In genomic region chr11:59173964-59174663, GRCh38 we compare ENCODE assay signal across 1 cellular context.
A peak's percentile ranks its signal among the peaks of the same experiment; 100 is the strongest.
TF ChIP-seq lines count a peak whose summit lies in the region.

No MANE protein-coding gene starts in this region.

TF ChIP-seq in HepG2, 621 proteins besides CTCF, POLR2A, EP300 and RAD21 (continued from another document and continues in another):
- 0 out of 2 replicates have a peak, but pooled peaks have one; percentile 25 for TF ChIP-seq ZNF770 (CRISPR knock-in tag; IDR thresholded peaks at IDR 0.05)
- TF ChIP-seq, protein P1, sequence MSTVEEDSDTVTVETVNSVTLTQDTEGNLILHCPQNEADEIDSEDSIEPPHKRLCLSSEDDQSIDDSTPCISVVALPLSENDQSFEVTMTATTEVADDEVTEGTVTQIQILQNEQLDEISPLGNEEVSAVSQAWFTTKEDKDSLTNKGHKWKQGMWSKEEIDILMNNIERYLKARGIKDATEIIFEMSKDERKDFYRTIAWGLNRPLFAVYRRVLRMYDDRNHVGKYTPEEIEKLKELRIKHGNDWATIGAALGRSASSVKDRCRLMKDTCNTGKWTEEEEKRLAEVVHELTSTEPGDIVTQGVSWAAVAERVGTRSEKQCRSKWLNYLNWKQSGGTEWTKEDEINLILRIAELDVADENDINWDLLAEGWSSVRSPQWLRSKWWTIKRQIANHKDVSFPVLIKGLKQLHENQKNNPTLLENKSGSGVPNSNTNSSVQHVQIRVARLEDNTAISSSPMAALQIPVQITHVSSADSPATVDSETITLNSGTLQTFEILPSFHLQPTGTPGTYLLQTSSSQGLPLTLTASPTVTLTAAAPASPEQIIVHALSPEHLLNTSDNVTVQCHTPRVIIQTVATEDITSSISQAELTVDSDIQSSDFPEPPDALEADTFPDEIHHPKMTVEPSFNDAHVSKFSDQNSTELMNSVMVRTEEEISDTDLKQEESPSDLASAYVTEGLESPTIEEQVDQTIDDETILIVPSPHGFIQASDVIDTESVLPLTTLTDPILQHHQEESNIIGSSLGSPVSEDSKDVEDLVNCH (CRISPR knock-in tag; IDR thresholded peaks at IDR 0.05) = no peak
- peak; percentile 31; the same call in 1 of the 2 replicates for TF ChIP-seq KDM1A (CRISPR knock-in tag; IDR thresholded peaks at IDR 0.05)
- TF ChIP-seq PTBP1 (IDR thresholded peaks at IDR 0.05; ENCODE audit: low read depth, low read length, poor library complexity, severe bottlenecking) = no peak
- no peak for TF ChIP-seq AHR (CRISPR knock-in tag; IDR thresholded peaks at IDR 0.05)
- no peak for TF ChIP-seq CENPX (CRISPR knock-in tag; IDR thresholded peaks at IDR 0.05)
- TF ChIP-seq GABPA (IDR thresholded peaks at IDR 0.05; ENCODE audit: low read depth, low read length) = no peak
- no peak for TF ChIP-seq GABPA (CRISPR knock-in tag; IDR thresholded peaks at IDR 0.05; ENCODE audit: low read depth)
- no peak for TF ChIP-seq ISX (CRISPR knock-in tag; conservative IDR thresholded peaks at IDR 0.05)
- no peak for TF ChIP-seq MBNL3 (CRISPR knock-in tag; conservative IDR thresholded peaks at IDR 0.05)
- peak; percentile 56 for TF ChIP-seq FOSL2 (CRISPR knock-in tag; IDR thresholded peaks at IDR 0.05)
- no peak for TF ChIP-seq NFE2L1 (CRISPR knock-in tag; IDR thresholded peaks at IDR 0.05; ENCODE audit: borderline replicate concordance)
- TF ChIP-seq SP4 (CRISPR knock-in tag; IDR thresholded peaks at IDR 0.05) = 0 out of 2 replicates have a peak, but pooled peaks have one; percentile 19
- TF ChIP-seq ZFY (CRISPR knock-in tag; IDR thresholded peaks at IDR 0.05) = no peak
- TF ChIP-seq, protein P2, sequence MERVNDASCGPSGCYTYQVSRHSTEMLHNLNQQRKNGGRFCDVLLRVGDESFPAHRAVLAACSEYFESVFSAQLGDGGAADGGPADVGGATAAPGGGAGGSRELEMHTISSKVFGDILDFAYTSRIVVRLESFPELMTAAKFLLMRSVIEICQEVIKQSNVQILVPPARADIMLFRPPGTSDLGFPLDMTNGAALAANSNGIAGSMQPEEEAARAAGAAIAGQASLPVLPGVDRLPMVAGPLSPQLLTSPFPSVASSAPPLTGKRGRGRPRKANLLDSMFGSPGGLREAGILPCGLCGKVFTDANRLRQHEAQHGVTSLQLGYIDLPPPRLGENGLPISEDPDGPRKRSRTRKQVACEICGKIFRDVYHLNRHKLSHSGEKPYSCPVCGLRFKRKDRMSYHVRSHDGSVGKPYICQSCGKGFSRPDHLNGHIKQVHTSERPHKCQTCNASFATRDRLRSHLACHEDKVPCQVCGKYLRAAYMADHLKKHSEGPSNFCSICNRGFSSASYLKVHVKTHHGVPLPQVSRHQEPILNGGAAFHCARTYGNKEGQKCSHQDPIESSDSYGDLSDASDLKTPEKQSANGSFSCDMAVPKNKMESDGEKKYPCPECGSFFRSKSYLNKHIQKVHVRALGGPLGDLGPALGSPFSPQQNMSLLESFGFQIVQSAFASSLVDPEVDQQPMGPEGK (CRISPR knock-in tag; IDR thresholded peaks at IDR 0.05) = peak; percentile 95
- no peak for TF ChIP-seq ZNF660 (CRISPR knock-in tag; IDR thresholded peaks at IDR 0.05; ENCODE audit: borderline replicate concordance, low read depth)
- TF ChIP-seq HMGXB3 (CRISPR knock-in tag; IDR thresholded peaks at IDR 0.05; ENCODE audit: borderline replicate concordance) = no peak
- no peak for TF ChIP-seq ZFP36L2 (CRISPR knock-in tag; IDR thresholded peaks at IDR 0.05)
- no peak for TF ChIP-seq NPAS2 (CRISPR knock-in tag; IDR thresholded peaks at IDR 0.05; ENCODE audit: borderline replicate concordance)
- TF ChIP-seq NR2C2 (CRISPR knock-in tag; IDR thresholded peaks at IDR 0.05; ENCODE audit: borderline replicate concordance) = peak; percentile 36; the same call in 1 of the 2 replicates
- TF ChIP-seq U2AF1 (optimal IDR thresholded peaks at IDR 0.05; ENCODE audit: low read depth, low read length) = no peak
- no peak for TF ChIP-seq ZNF558 (CRISPR knock-in tag; IDR thresholded peaks at IDR 0.05; ENCODE audit: borderline replicate concordance)
- TF ChIP-seq ZNF589 (CRISPR knock-in tag; conservative IDR thresholded peaks at IDR 0.05) = no peak
- no peak for TF ChIP-seq GPBP1L1 (CRISPR knock-in tag; IDR thresholded peaks at IDR 0.05)
- no peak for TF ChIP-seq MYPOP (CRISPR knock-in tag; IDR thresholded peaks at IDR 0.05)
- TF ChIP-seq TSC22D2 (CRISPR knock-in tag; IDR thresholded peaks at IDR 0.05; ENCODE audit: borderline replicate concordance) = no peak
- TF ChIP-seq SOX5 (CRISPR knock-in tag; IDR thresholded peaks at IDR 0.05; ENCODE audit: borderline replicate concordance) = peak; percentile 66; the same call in 1 of the 2 replicates
- TF ChIP-seq ZFP36L1 (CRISPR knock-in tag; IDR thresholded peaks at IDR 0.05) = no peak
- peak; percentile 27; the same call in 1 of the 2 replicates for TF ChIP-seq TBX2 (CRISPR knock-in tag; IDR thresholded peaks at IDR 0.05; ENCODE audit: borderline replicate concordance)
- no peak for TF ChIP-seq MATR3 (CRISPR knock-in tag; IDR thresholded peaks at IDR 0.05)
- no peak for TF ChIP-seq RELA (CRISPR knock-in tag; IDR thresholded peaks at IDR 0.05)
- peak; percentile 100 for TF ChIP-seq ZKSCAN5 (CRISPR knock-in tag; IDR thresholded peaks at IDR 0.05)
- no peak for TF ChIP-seq ZNF780A (CRISPR knock-in tag; IDR thresholded peaks at IDR 0.05)
- TF ChIP-seq HOXA9 (CRISPR knock-in tag; IDR thresholded peaks at IDR 0.05; ENCODE audit: borderline replicate concordance) = no peak
- TF ChIP-seq ONECUT2 (CRISPR knock-in tag; IDR thresholded peaks at IDR 0.05) = no peak
- 0 out of 2 replicates have a peak, but pooled peaks have one; percentile 12 for TF ChIP-seq ZNF614 (CRISPR knock-in tag; IDR thresholded peaks at IDR 0.05; ENCODE audit: borderline replicate concordance)
- no peak for TF ChIP-seq ZNF124 (CRISPR knock-in tag; IDR thresholded peaks at IDR 0.05)
- TF ChIP-seq, protein P3, sequence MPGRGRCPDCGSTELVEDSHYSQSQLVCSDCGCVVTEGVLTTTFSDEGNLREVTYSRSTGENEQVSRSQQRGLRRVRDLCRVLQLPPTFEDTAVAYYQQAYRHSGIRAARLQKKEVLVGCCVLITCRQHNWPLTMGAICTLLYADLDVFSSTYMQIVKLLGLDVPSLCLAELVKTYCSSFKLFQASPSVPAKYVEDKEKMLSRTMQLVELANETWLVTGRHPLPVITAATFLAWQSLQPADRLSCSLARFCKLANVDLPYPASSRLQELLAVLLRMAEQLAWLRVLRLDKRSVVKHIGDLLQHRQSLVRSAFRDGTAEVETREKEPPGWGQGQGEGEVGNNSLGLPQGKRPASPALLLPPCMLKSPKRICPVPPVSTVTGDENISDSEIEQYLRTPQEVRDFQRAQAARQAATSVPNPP (CRISPR knock-in tag; IDR thresholded peaks at IDR 0.05) = no peak
- TF ChIP-seq, protein P4, sequence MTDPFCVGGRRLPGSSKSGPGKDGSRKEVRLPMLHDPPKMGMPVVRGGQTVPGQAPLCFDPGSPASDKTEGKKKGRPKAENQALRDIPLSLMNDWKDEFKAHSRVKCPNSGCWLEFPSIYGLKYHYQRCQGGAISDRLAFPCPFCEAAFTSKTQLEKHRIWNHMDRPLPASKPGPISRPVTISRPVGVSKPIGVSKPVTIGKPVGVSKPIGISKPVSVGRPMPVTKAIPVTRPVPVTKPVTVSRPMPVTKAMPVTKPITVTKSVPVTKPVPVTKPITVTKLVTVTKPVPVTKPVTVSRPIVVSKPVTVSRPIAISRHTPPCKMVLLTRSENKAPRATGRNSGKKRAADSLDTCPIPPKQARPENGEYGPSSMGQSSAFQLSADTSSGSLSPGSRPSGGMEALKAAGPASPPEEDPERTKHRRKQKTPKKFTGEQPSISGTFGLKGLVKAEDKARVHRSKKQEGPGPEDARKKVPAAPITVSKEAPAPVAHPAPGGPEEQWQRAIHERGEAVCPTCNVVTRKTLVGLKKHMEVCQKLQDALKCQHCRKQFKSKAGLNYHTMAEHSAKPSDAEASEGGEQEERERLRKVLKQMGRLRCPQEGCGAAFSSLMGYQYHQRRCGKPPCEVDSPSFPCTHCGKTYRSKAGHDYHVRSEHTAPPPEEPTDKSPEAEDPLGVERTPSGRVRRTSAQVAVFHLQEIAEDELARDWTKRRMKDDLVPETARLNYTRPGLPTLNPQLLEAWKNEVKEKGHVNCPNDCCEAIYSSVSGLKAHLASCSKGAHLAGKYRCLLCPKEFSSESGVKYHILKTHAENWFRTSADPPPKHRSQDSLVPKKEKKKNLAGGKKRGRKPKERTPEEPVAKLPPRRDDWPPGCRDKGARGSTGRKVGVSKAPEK (CRISPR knock-in tag; IDR thresholded peaks at IDR 0.05; ENCODE audit: borderline replicate concordance) = 0 out of 2 replicates have a peak, but pooled peaks have one; percentile 29
- TF ChIP-seq ZNF652 (CRISPR knock-in tag; IDR thresholded peaks at IDR 0.05; ENCODE audit: borderline replicate concordance, low read depth) = no peak
- TF ChIP-seq NR3C1 (CRISPR knock-in tag; IDR thresholded peaks at IDR 0.05) = no peak
- no peak for TF ChIP-seq ESRRA (CRISPR knock-in tag; IDR thresholded peaks at IDR 0.05; ENCODE audit: low read depth)
- TF ChIP-seq, protein P5, sequence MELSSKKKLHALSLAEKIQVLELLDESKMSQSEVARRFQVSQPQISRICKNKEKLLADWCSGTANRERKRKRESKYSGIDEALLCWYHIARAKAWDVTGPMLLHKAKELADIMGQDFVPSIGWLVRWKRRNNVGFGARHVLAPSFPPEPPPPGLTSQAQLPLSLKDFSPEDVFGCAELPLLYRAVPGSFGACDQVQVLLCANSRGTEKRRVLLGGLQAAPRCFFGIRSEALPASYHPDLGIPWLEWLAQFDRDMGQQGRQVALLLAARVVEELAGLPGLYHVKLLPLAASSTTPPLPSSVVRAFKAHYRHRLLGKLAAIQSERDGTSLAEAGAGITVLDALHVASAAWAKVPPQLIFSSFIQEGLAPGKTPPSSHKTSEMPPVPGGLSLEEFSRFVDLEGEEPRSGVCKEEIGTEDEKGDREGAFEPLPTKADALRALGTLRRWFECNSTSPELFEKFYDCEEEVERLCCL (CRISPR knock-in tag; IDR thresholded peaks at IDR 0.05; ENCODE audit: borderline replicate concordance) = no peak
